In genomic region chr9:41272879-41273548, GRCh38 we compare ENCODE assay signal across 8 cellular contexts.
DNase-seq lines count a peak whose midpoint lies in the region; ATAC-seq and TF ChIP-seq lines count a peak whose summit lies in the region.
"Not testable (repeated sequence)": the region's sequence is repeated elsewhere in the genome, so short reads cannot be mapped to it uniquely, and the experiment has no call there.

No MANE protein-coding gene starts in this region.

- not testable (repeated sequence) for H3K27ac ChIP-seq in CD4-positive, alpha-beta T cell (ENCODE audit: low read depth, low read length)

- not testable (repeated sequence) for ATAC-seq in CD4-positive, alpha-beta T cell (ENCODE audit: poor library complexity)
- peak; percentile 27 for ATAC-seq in GM19397 (IDR thresholded peaks at IDR 0.05; ENCODE audit: unreplicated experiment)
- peak; percentile 18 for ATAC-seq in HG03045 (IDR thresholded peaks at IDR 0.05; ENCODE audit: unreplicated experiment)
- ATAC-seq in esophagus mucosa, result peak; percentile 63
- peak; percentile 38 for ATAC-seq in mucosa of descending colon

- not testable (repeated sequence) for H3K4me1 Mint-ChIP-seq in CD4-positive, alpha-beta T cell (ENCODE audit: low read depth)

- not testable (repeated sequence) for H3K4me3 ChIP-seq in mucosa of descending colon

- not testable (repeated sequence) for H3K27me3 ChIP-seq in CD4-positive, alpha-beta T cell (ENCODE audit: control insufficient read depth, insufficient read depth, low read length)

- H3K27me3 Mint-ChIP-seq in CD4-positive, alpha-beta T cell, result peaks cover 19% of the 10 kb centered on the region

- not testable (repeated sequence) for H3K27ac Mint-ChIP-seq in CD4-positive, alpha-beta T cell

- not testable (repeated sequence) for H3K4me1 ChIP-seq in mucosa of descending colon (ENCODE audit: low read depth)

- POLR2A ChIA-PET in CD4-positive, alpha-beta T cell (lab: Charles Lee), result not testable (repeated sequence)

- H3K36me3 Mint-ChIP-seq in CD4-positive, alpha-beta T cell (ENCODE audit: low read depth), result not testable (repeated sequence)

- intact Hi-C loops in CD4-positive, alpha-beta T cell (cut with DNase I, micrococcal nuclease); mucosa of descending colon (cut with DNase I, micrococcal nuclease): not testable (repeated sequence)

- H3K36me3 ChIP-seq in mucosa of descending colon (ENCODE audit: low read depth), result not testable (repeated sequence)

- TF ChIP-seq CTCF in CD4-positive, alpha-beta T cell (IDR thresholded peaks at IDR 0.05); mucosa of descending colon (IDR thresholded peaks at IDR 0.05): not testable (repeated sequence)

- not testable (repeated sequence) for H3K9me3 Mint-ChIP-seq in CD4-positive, alpha-beta T cell

- not testable (repeated sequence) for H3K9me3 ChIP-seq in CD4-positive, alpha-beta T cell (ENCODE audit: control insufficient read depth, low read length); mucosa of descending colon

- DNase-seq in CD4-positive, alpha-beta T cell, result peak in 6 of 10 experiments; percentile 5 to 43 (median 15)
- DNase-seq in RPMI7951 (ENCODE audit: low read depth) (peak; percentile 1), activated gamma-delta T cell treated with Interleukin-2 at 50 U/mL for 16 hours (peak; percentile 13), mucosa of descending colon (peak; percentile 32 to 60 (median 58))
- peak; percentile 18 for DNase-seq in stimulated activated CD4-positive, alpha-beta T cell treated with anti-CD3 and anti-CD28 coated beads, Interleukin-4, amount 100 ng/mL, for 1 hour

- CTCF ChIA-PET in CD4-positive, alpha-beta T cell (lab: Charles Lee), result not testable (repeated sequence)

- not testable (repeated sequence) for H3K4me3 Mint-ChIP-seq in CD4-positive, alpha-beta T cell

Comparison
In these comparisons a context has a peak if more than half of its experiments do, and no peak if none do; other contexts are left out.
1. DNase-seq: peak in every context shown above with its lines; median percentile 58 in mucosa of descending colon; 18 in stimulated activated CD4-positive, alpha-beta T cell treated with anti-CD3 and anti-CD28 coated beads, Interleukin-4, amount 100 ng/mL, for 1 hour; 15 in CD4-positive, alpha-beta T cell; 13 in activated gamma-delta T cell treated with Interleukin-2 at 50 U/mL for 16 hours; 1 in RPMI7951.